In genomic region chr3:24923565-24923964, GRCh38 we compare ENCODE assay signal across 20 cellular contexts.
DNase-seq lines count a peak whose midpoint lies in the region; ATAC-seq and TF ChIP-seq lines count a peak whose summit lies in the region.
"Had no signal": no experiment of that assay in that cellular context is flagged by ENCODE, and none has a peak within 500 bp of the region (broad histone marks: within the 10 kb centered on the region; RNA-seq: fewer than 3 reads in every experiment).

No MANE protein-coding gene starts in this region.

- peak overlapping the region; percentile 11 to 78 (median 31) for H3K27ac Mint-ChIP-seq in nephron
- H3K27ac Mint-ChIP-seq: H9, IgD-negative memory B cell had no signal

- intact Hi-C loops in head of caudate nucleus (cut with DNase I), result no loop called here

- peak; percentile 45 for DNase-seq in LNCaP clone FGC (ENCODE audit: low read depth)
- peak; percentile 6 for DNase-seq in epithelial cell of proximal tubule (ENCODE audit: low read depth)
- no peak for DNase-seq in head of caudate nucleus
- no peak for DNase-seq in activated effector memory CD4-positive, alpha-beta T cell treated with anti-CD3 and anti-CD28 coated beads, Interleukin-2, amount 50 U/mL, for 16 hours
- DNase-seq in HEK293T (ENCODE audit: extremely low spot score), result no peak
- DNase-seq: ACHN, C1 segment of cervical spinal cord, GDM1, H9, Karpas-422, MG63, NCI-H1092, NCI-H146, NCI-H2029 treated with DMSO at 0.1 percent for 48 hours, NCI-H774, RPMI8226, SHP77 treated with DMSO at 0.1 percent for 48 hours had no signal

- no peak for ATAC-seq in GM18520 (IDR thresholded peaks at IDR 0.05; ENCODE audit: unreplicated experiment)

- CTCF ChIA-PET in HEK293T (lab: Yijun Ruan, JAX), result no interaction called here

- H3K36me3 Mint-ChIP-seq in nephron (ENCODE audit: low read depth), result no peaks in the 10 kb centered on the region
- H3K36me3 Mint-ChIP-seq: IgD-negative memory B cell had no signal

- TF ChIP-seq CTCF in LNCaP clone FGC (IDR thresholded peaks at IDR 0.05; ENCODE audit: control insufficient read depth, extremely low read depth, insufficient read depth) (no peak), epithelial cell of proximal tubule (conservative IDR thresholded peaks at IDR 0.05; ENCODE audit: low read depth, low read length) (no peak), nephron (IDR thresholded peaks at IDR 0.05; ENCODE audit: unreplicated experiment in 3 of 3) (no peak)

- H3K9me3 Mint-ChIP-seq in nephron, result no peaks in the 10 kb centered on the region
- H3K9me3 Mint-ChIP-seq: H9 had no signal

- POLR2A ChIA-PET in HEK293T (lab: Yijun Ruan, JAX), result no interaction called here

- no peak overlapping the region for H3K4me3 Mint-ChIP-seq in nephron
- H3K4me3 Mint-ChIP-seq: H9, IgD-negative memory B cell had no signal

- H3K4me3 ChIP-seq in LNCaP clone FGC (ENCODE audit: low read depth, low read length) (no peak overlapping the region), epithelial cell of proximal tubule (ENCODE audit: low read depth, low read length) (no peak overlapping the region)
- H3K4me3 ChIP-seq: MG63 had no signal

- H3K4me1 Mint-ChIP-seq in nephron, result peaks cover 5% of the 10 kb centered on the region
- H3K4me1 Mint-ChIP-seq: IgD-negative memory B cell had no signal

- H3K27me3 Mint-ChIP-seq in nephron (ENCODE audit: low read depth), result no peaks in the 10 kb centered on the region
- H3K27me3 Mint-ChIP-seq: IgD-negative memory B cell had no signal

TF ChIP-seq in HEK293T, 16 proteins besides CTCF, POLR2A, EP300 and RAD21:
- TF ChIP-seq FOXK2 (IDR thresholded peaks at IDR 0.05) (no peak), ARNT (IDR thresholded peaks at IDR 0.05) (no peak), FOXA1 (IDR thresholded peaks at IDR 0.05) (no peak), BHLHE40 (IDR thresholded peaks at IDR 0.05; ENCODE audit: borderline replicate concordance) (no peak), NFRKB (IDR thresholded peaks at IDR 0.05) (no peak), SP1 (IDR thresholded peaks at IDR 0.05) (no peak), FOXM1 (IDR thresholded peaks at IDR 0.05; ENCODE audit: borderline replicate concordance) (no peak), HDGF (IDR thresholded peaks at IDR 0.05; ENCODE audit: borderline replicate concordance) (no peak), ZNF384 (IDR thresholded peaks at IDR 0.05) (no peak), TARDBP (IDR thresholded peaks at IDR 0.05) (no peak), L3MBTL2 (conservative IDR thresholded peaks at IDR 0.05) (no peak), PKNOX1 (IDR thresholded peaks at IDR 0.05) (no peak), SUZ12 (IDR thresholded peaks at IDR 0.05) (no peak), CTBP1 (IDR thresholded peaks at IDR 0.05; ENCODE audit: borderline replicate concordance) (no peak), ELF4 (IDR thresholded peaks at IDR 0.05) (no peak)

Comparison
In these comparisons a context has a peak if more than half of its experiments do, and no peak if none do; other contexts are left out.
1. DNase-seq: peak in LNCaP clone FGC (single experiment) and epithelial cell of proximal tubule (single experiment); none in head of caudate nucleus (0 of 42), activated effector memory CD4-positive, alpha-beta T cell treated with anti-CD3 and anti-CD28 coated beads, Interleukin-2, amount 50 U/mL, for 16 hours (single experiment) and HEK293T (single experiment).